Comparison of ENCODE assay signal across 2 cellular contexts in the genomic region with DNA sequence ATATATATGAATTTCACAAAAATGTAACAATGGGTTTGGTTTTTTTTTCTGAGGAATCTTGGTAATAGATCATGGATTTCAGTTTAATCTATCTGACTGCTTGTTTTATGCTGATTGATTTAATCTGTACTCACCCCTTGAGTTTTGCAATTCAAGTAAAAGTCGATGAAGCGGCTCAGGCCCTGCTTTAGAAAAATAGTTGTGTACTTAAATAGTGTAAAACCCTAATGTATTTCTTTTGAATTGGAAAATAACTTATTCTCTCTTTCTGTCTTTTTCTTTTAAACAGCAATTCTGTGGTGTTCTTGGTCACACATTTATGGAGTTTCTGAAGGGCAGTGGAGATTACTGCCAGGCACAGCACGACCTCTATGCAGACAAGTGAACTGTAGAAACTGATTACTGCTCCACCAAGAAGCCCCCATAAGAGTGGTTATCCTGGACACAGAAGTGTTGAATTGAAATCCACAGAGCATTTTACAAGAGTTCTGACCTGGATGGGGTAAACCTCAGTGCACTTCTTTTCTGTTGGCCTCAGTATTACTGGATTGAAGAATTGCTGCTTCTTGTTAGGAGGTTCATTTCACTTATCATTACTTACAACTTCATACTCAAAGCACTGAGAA.
TF ChIP-seq lines count a peak whose summit lies in the region.

No MANE protein-coding gene starts in this region.

TF ChIP-seq in GM23338, 12 proteins besides CTCF, POLR2A, EP300 and RAD21:
- TF ChIP-seq EZH2 (IDR thresholded peaks at IDR 0.05; ENCODE audit: low read depth, unreplicated experiment) (no peak), POLR2AphosphoS5 (IDR thresholded peaks at IDR 0.05; ENCODE audit: low read depth) (no peak), CREB1 (CRISPR knock-in tag; IDR thresholded peaks at IDR 0.05; ENCODE audit: low read depth) (no peak), ZNF331 (CRISPR knock-in tag; IDR thresholded peaks at IDR 0.05; ENCODE audit: low read depth) (no peak), EZH2phosphoT487 (IDR thresholded peaks at IDR 0.05; ENCODE audit: unreplicated experiment) (no peak), NANOG (IDR thresholded peaks at IDR 0.05; ENCODE audit: borderline replicate concordance) (no peak)
- TF ChIP-seq, protein P1, sequence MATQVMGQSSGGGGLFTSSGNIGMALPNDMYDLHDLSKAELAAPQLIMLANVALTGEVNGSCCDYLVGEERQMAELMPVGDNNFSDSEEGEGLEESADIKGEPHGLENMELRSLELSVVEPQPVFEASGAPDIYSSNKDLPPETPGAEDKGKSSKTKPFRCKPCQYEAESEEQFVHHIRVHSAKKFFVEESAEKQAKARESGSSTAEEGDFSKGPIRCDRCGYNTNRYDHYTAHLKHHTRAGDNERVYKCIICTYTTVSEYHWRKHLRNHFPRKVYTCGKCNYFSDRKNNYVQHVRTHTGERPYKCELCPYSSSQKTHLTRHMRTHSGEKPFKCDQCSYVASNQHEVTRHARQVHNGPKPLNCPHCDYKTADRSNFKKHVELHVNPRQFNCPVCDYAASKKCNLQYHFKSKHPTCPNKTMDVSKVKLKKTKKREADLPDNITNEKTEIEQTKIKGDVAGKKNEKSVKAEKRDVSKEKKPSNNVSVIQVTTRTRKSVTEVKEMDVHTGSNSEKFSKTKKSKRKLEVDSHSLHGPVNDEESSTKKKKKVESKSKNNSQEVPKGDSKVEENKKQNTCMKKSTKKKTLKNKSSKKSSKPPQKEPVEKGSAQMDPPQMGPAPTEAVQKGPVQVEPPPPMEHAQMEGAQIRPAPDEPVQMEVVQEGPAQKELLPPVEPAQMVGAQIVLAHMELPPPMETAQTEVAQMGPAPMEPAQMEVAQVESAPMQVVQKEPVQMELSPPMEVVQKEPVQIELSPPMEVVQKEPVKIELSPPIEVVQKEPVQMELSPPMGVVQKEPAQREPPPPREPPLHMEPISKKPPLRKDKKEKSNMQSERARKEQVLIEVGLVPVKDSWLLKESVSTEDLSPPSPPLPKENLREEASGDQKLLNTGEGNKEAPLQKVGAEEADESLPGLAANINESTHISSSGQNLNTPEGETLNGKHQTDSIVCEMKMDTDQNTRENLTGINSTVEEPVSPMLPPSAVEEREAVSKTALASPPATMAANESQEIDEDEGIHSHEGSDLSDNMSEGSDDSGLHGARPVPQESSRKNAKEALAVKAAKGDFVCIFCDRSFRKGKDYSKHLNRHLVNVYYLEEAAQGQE (IDR thresholded peaks at IDR 0.05; ENCODE audit: unreplicated experiment), result no peak

TF ChIP-seq in HepG2, 621 proteins besides CTCF, POLR2A, EP300 and RAD21 (continues in another document):
- TF ChIP-seq TGIF2 (CRISPR knock-in tag; IDR thresholded peaks at IDR 0.05), result no peak
- TF ChIP-seq SOX13 (IDR thresholded peaks at IDR 0.05), result no peak
- no peak for TF ChIP-seq SOX13 (CRISPR knock-in tag; conservative IDR thresholded peaks at IDR 0.05 in 1 of 2, IDR thresholded peaks at IDR 0.05 in 1 of 2)
- TF ChIP-seq POLR2AphosphoS2 (IDR thresholded peaks at IDR 0.05; ENCODE audit: low read depth, low read length), result 0 out of 2 replicates have a peak, but pooled peaks have one; percentile 23
- TF ChIP-seq ONECUT2 (CRISPR knock-in tag; IDR thresholded peaks at IDR 0.05), result 0 out of 2 replicates have a peak, but pooled peaks have one; percentile 35
- TF ChIP-seq, protein P2, sequence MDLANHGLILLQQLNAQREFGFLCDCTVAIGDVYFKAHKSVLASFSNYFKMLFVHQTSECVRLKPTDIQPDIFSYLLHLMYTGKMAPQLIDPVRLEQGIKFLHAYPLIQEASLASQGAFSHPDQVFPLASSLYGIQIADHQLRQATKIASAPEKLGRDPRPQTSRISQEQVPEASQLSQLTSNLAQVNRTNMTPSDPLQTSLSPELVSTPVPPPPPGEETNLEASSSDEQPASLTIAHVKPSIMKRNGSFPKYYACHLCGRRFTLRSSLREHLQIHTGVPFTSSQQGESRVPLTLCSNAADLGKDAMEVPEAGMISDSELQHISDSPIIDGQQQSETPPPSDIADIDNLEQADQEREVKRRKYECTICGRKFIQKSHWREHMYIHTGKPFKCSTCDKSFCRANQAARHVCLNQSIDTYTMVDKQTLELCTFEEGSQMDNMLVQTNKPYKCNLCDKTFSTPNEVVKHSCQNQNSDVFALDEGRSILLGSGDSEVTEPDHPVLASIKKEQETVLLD (CRISPR knock-in tag; IDR thresholded peaks at IDR 0.05; ENCODE audit: low read depth), result no peak
- no peak for TF ChIP-seq ZNF30 (CRISPR knock-in tag; IDR thresholded peaks at IDR 0.05)
- TF ChIP-seq, protein P3, sequence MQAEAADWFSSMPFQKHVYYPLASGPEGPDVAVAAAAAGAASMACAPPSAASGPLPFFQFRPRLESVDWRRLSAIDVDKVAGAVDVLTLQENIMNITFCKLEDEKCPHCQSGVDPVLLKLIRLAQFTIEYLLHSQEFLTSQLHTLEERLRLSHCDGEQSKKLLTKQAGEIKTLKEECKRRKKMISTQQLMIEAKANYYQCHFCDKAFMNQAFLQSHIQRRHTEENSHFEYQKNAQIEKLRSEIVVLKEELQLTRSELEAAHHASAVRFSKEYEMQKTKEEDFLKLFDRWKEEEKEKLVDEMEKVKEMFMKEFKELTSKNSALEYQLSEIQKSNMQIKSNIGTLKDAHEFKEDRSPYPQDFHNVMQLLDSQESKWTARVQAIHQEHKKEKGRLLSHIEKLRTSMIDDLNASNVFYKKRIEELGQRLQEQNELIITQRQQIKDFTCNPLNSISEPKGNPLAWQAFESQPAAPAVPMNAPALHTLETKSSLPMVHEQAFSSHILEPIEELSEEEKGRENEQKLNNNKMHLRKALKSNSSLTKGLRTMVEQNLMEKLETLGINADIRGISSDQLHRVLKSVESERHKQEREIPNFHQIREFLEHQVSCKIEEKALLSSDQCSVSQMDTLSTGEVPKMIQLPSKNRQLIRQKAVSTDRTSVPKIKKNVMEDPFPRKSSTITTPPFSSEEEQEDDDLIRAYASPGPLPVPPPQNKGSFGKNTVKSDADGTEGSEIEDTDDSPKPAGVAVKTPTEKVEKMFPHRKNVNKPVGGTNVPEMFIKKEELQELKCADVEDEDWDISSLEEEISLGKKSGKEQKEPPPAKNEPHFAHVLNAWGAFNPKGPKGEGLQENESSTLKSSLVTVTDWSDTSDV (CRISPR knock-in tag; IDR thresholded peaks at IDR 0.05), result no peak
- TF ChIP-seq POLR2G (IDR thresholded peaks at IDR 0.05; ENCODE audit: low read depth, low read length), result peak; percentile 55; the same call in 1 of the 2 replicates
- TF ChIP-seq KAT7 (CRISPR knock-in tag; IDR thresholded peaks at IDR 0.05; ENCODE audit: borderline replicate concordance), result 0 out of 2 replicates have a peak, but pooled peaks have one; percentile 42
- no peak for TF ChIP-seq ZNF251 (CRISPR knock-in tag; IDR thresholded peaks at IDR 0.05)
- peak; percentile 42 for TF ChIP-seq U2AF1 (optimal IDR thresholded peaks at IDR 0.05; ENCODE audit: low read depth, low read length)
- no peak for TF ChIP-seq KLF16 (CRISPR knock-in tag; IDR thresholded peaks at IDR 0.05)
- TF ChIP-seq RBFOX2 (IDR thresholded peaks at IDR 0.05; ENCODE audit: low read depth, low read length), result peak; percentile 68
- TF ChIP-seq YEATS2 (CRISPR knock-in tag; IDR thresholded peaks at IDR 0.05; ENCODE audit: borderline replicate concordance), result no peak
- peak; percentile 97 for TF ChIP-seq RBM22 (optimal IDR thresholded peaks at IDR 0.05; ENCODE audit: low read length)
- no peak for TF ChIP-seq MXD1 (CRISPR knock-in tag; IDR thresholded peaks at IDR 0.05)
- no peak for TF ChIP-seq ETV6 (CRISPR knock-in tag; conservative IDR thresholded peaks at IDR 0.05)
- no peak for TF ChIP-seq ZNF557 (CRISPR knock-in tag; IDR thresholded peaks at IDR 0.05)
- TF ChIP-seq ZGPAT (CRISPR knock-in tag; IDR thresholded peaks at IDR 0.05), result no peak
- no peak for TF ChIP-seq MED8 (CRISPR knock-in tag; IDR thresholded peaks at IDR 0.05; ENCODE audit: insufficient replicate concordance)
- no peak for TF ChIP-seq CSRNP2 (CRISPR knock-in tag; conservative IDR thresholded peaks at IDR 0.05; ENCODE audit: low read depth)
- no peak for TF ChIP-seq ZNF674 (CRISPR knock-in tag; IDR thresholded peaks at IDR 0.05; ENCODE audit: low read depth)
- TF ChIP-seq, protein P4, sequence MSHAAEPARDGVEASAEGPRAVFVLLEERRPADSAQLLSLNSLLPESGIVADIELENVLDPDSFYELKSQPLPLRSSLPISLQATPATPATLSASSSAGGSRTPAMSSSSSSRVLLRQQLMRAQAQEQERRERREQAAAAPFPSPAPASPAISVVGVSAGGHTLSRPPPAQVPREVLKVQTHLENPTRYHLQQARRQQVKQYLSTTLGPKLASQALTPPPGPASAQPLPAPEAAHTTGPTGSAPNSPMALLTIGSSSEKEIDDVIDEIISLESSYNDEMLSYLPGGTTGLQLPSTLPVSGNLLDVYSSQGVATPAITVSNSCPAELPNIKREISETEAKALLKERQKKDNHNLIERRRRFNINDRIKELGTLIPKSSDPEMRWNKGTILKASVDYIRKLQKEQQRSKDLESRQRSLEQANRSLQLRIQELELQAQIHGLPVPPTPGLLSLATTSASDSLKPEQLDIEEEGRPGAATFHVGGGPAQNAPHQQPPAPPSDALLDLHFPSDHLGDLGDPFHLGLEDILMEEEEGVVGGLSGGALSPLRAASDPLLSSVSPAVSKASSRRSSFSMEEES (CRISPR knock-in tag; IDR thresholded peaks at IDR 0.05), result no peak
- TF ChIP-seq AGO2 (optimal IDR thresholded peaks at IDR 0.05; ENCODE audit: low read depth, low read length), result peak; percentile 75
- TF ChIP-seq, protein P5, sequence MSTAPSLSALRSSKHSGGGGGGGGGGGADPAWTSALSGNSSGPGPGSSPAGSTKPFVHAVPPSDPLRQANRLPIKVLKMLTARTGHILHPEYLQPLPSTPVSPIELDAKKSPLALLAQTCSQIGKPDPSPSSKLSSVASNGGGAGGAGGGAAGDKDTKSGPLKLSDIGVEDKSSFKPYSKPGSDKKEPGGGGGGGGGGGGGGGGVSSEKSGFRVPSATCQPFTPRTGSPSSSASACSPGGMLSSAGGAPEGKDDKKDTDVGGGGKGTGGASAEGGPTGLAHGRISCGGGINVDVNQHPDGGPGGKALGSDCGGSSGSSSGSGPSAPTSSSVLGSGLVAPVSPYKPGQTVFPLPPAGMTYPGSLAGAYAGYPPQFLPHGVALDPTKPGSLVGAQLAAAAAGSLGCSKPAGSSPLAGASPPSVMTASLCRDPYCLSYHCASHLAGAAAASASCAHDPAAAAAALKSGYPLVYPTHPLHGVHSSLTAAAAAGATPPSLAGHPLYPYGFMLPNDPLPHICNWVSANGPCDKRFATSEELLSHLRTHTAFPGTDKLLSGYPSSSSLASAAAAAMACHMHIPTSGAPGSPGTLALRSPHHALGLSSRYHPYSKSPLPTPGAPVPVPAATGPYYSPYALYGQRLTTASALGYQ (CRISPR knock-in tag; IDR thresholded peaks at IDR 0.05), result 0 out of 2 replicates have a peak, but pooled peaks have one; percentile 15
- TF ChIP-seq, protein P6, sequence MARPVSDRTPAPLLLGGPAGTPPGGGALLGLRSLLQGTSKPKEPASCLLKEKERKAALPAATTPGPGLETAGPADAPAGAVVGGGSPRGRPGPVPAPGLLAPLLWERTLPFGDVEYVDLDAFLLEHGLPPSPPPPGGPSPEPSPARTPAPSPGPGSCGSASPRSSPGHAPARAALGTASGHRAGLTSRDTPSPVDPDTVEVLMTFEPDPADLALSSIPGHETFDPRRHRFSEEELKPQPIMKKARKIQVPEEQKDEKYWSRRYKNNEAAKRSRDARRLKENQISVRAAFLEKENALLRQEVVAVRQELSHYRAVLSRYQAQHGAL (CRISPR knock-in tag; IDR thresholded peaks at IDR 0.05; ENCODE audit: not compliant biosample characterization), result no peak
- TF ChIP-seq ZNF737 (CRISPR knock-in tag; IDR thresholded peaks at IDR 0.05; ENCODE audit: borderline replicate concordance), result no peak
- TF ChIP-seq ZNF678 (CRISPR knock-in tag; IDR thresholded peaks at IDR 0.05), result no peak
- TF ChIP-seq, protein P7, sequence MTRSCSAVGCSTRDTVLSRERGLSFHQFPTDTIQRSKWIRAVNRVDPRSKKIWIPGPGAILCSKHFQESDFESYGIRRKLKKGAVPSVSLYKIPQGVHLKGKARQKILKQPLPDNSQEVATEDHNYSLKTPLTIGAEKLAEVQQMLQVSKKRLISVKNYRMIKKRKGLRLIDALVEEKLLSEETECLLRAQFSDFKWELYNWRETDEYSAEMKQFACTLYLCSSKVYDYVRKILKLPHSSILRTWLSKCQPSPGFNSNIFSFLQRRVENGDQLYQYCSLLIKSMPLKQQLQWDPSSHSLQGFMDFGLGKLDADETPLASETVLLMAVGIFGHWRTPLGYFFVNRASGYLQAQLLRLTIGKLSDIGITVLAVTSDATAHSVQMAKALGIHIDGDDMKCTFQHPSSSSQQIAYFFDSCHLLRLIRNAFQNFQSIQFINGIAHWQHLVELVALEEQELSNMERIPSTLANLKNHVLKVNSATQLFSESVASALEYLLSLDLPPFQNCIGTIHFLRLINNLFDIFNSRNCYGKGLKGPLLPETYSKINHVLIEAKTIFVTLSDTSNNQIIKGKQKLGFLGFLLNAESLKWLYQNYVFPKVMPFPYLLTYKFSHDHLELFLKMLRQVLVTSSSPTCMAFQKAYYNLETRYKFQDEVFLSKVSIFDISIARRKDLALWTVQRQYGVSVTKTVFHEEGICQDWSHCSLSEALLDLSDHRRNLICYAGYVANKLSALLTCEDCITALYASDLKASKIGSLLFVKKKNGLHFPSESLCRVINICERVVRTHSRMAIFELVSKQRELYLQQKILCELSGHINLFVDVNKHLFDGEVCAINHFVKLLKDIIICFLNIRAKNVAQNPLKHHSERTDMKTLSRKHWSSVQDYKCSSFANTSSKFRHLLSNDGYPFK (CRISPR knock-in tag; IDR thresholded peaks at IDR 0.05; ENCODE audit: borderline replicate concordance), result no peak
